2 cellular contexts compared by ENCODE assay signal in genomic region chr2:176211110-176211509, GRCh38.
A peak's percentile ranks its signal among the peaks of the same experiment; 100 is the strongest.
TF ChIP-seq lines count a peak whose summit lies in the region.

No MANE protein-coding gene starts in this region.

TF ChIP-seq in HepG2, 621 proteins besides CTCF, POLR2A, EP300 and RAD21:
- no peak for TF ChIP-seq LRRFIP1 (CRISPR knock-in tag; conservative IDR thresholded peaks at IDR 0.05)
- TF ChIP-seq HCFC1 (IDR thresholded peaks at IDR 0.05; ENCODE audit: low read depth, low read length) = no peak
- no peak for TF ChIP-seq HOXA9 (CRISPR knock-in tag; IDR thresholded peaks at IDR 0.05; ENCODE audit: borderline replicate concordance)
- TF ChIP-seq CBX2 (IDR thresholded peaks at IDR 0.05; ENCODE audit: low read depth, low read length) = peak; percentile 91; the same call in 1 of the 2 replicates
- no peak for TF ChIP-seq CBX2 (CRISPR knock-in tag; IDR thresholded peaks at IDR 0.05; ENCODE audit: low read depth)
- peak; percentile 66; the same call in 1 of the 2 replicates for TF ChIP-seq RNF2 (conservative IDR thresholded peaks at IDR 0.05; ENCODE audit: low read depth)
- TF ChIP-seq MAF1 (CRISPR knock-in tag; IDR thresholded peaks at IDR 0.05; ENCODE audit: borderline replicate concordance) = no peak
- no peak for TF ChIP-seq MTF1 (CRISPR knock-in tag; IDR thresholded peaks at IDR 0.05)

TF ChIP-seq in K562, 482 proteins besides CTCF, POLR2A, EP300 and RAD21:
- TF ChIP-seq E2F4 (CRISPR knock-in tag; IDR thresholded peaks at IDR 0.05; ENCODE audit: low read depth) = no peak
- TF ChIP-seq CBX8 (IDR thresholded peaks at IDR 0.05; ENCODE audit: borderline replicate concordance, extremely low read depth, low read depth, low read length, poor library complexity, severe bottlenecking) = peak; percentile 77
- TF ChIP-seq ZNF586 (CRISPR knock-in tag; conservative IDR thresholded peaks at IDR 0.05) = no peak
- no peak for TF ChIP-seq HDAC3 (IDR thresholded peaks at IDR 0.05; ENCODE audit: borderline replicate concordance, partially characterized antibody)
- 0 out of 2 replicates have a peak, but pooled peaks have one; percentile 38 for TF ChIP-seq RNF2 (IDR thresholded peaks at IDR 0.05)
- no peak for TF ChIP-seq E2F8 (IDR thresholded peaks at IDR 0.05; ENCODE audit: low read depth, partially characterized antibody)
- TF ChIP-seq ZNF589 (CRISPR knock-in tag; IDR thresholded peaks at IDR 0.05; ENCODE audit: low read depth) = no peak
- TF ChIP-seq SNRNP70 (optimal IDR thresholded peaks at IDR 0.05; ENCODE audit: low read depth, low read length) = no peak
- no peak for TF ChIP-seq POLR2G (IDR thresholded peaks at IDR 0.05; ENCODE audit: low read depth, low read length)
- TF ChIP-seq NONO (IDR thresholded peaks at IDR 0.05; ENCODE audit: low read depth in 2 of 2, low read length in 1 of 2) = no peak
